8 cellular contexts compared by ENCODE assay signal in the genomic region with DNA sequence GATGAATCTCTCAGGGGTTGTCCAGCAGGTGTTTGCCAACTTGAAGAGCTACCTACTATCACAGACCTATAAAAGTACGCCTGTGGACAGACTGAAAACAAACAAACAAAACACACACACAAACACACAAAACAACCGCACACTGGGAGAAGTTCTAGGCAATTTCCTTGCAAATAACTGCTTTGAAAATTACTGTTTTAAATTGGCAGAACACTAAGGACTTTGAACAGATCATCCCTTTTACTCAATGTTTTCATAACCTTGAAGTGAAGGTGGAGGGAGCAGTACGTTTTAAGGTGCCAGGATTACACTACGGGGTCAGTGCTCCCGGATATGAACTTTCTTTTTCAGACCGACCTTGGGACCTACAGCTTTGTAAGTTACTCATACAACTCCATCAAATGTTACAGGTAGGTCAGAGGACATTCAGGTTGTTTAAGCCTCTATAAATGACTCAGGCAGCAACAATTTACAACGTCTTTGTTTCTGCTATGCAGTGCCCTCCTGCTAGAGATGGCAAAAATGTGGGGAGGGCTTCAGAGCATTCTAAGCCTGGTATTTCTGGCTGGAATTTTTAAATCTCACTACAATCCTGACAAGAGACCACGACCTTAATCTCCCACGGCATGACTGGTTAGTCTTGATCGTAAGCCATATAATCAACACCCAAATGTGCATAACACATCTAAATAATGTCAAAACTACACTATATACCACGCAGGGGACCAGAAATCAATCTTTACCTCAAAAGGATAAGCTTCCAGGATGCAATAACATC. TPM values are rescaled to one million over a fixed set of nuclear protein-coding genes. Genes with fewer than 3 reads are reported as not detected.
A peak's percentile ranks its signal among the peaks of the same experiment; 100 is the strongest.
DNase-seq lines count a peak whose midpoint lies in the region; ATAC-seq, FAIRE-seq and TF ChIP-seq lines count a peak whose summit lies in the region.

No MANE protein-coding gene starts in this region.

- TF ChIP-seq POLR2A in GM12878 (IDR thresholded peaks at IDR 0.05; ENCODE audit: low read depth, low read length), result no peak

- H3K4me1 Mint-ChIP-seq in type B pancreatic cell (ENCODE audit: unreplicated experiment), result peaks cover 26% of the 10 kb centered on the region

- no peak for DNase-seq in BE2C
- peak; percentile 57 for DNase-seq in HuH-7 (ENCODE audit: low spot score)
- no peak for DNase-seq in GM12878 (ENCODE audit: low read depth, low spot score)
- DNase-seq in type B pancreatic cell (ENCODE audit: extremely low spot score, unreplicated experiment), result no peak
- no peak for DNase-seq in Kasumi-1 (lab: John Stamatoyannopoulos, UW)
- no peak for DNase-seq in NCI-H2171 treated with DMSO at 0.1 percent for 48 hours (lab: John Stamatoyannopoulos, UW)
- no peak for DNase-seq in midbrain (lab: John Stamatoyannopoulos, UW)

- H4K20me1 ChIP-seq in GM12878 (ENCODE audit: control insufficient read depth, insufficient read depth), result no peaks in the 10 kb centered on the region

- TF ChIP-seq EP300 in GM12878 (IDR thresholded peaks at IDR 0.05; ENCODE audit: borderline replicate concordance in 1 of 2, control insufficient read depth in 1 of 2, low read depth in 2 of 2, low read length in 2 of 2), result no peak

- H3K9ac ChIP-seq in GM12878 (ENCODE audit: control insufficient read depth, insufficient read depth, low read length) (peak overlapping the region; percentile 41; the same call in 1 of the 2 replicates), liver (ENCODE audit: low read depth in 1 of 2, low read length in 2 of 2) (peak overlapping the region; percentile 67 to 98)

- ATAC-seq in GM12878, result no peak

- H3K4me3 Mint-ChIP-seq in type B pancreatic cell, result peak overlapping the region; percentile 91

- in situ Hi-C loops in GM12878 (cut with MboI), result no loop called here

- H3K36me3 ChIP-seq in BE2C (peaks cover 21% of the 10 kb centered on the region), GM12878 (ENCODE audit: control insufficient read depth in 2 of 2, insufficient read depth in 2 of 2, low read length in 1 of 2) (peaks cover 0 to 12% of the 10 kb centered on the region in 2 experiments; a peak in 2 of 4 replicates), liver (ENCODE audit: control insufficient read depth in 4 of 4, insufficient read depth in 3 of 4, low read depth in 1 of 4, low read length in 3 of 4) (peaks cover 1 to 18% (median 13%) of the 10 kb centered on the region in 4 donors)

- SMC1A ChIA-PET in GM12878 (lab: Charles Lee; ENCODE audit: uncharacterized antibody, unreplicated experiment), result interaction anchor here (1.0 to 9.1 kb wide), 10 partner anchors 12 to 85 kb away, joined by 3 to 118 read pairs (median 16); no protein-coding TSS in a partner anchor

- no peaks in the 10 kb centered on the region for H3K9me3 Mint-ChIP-seq in type B pancreatic cell

- H2AFZ ChIP-seq in GM12878 (ENCODE audit: control insufficient read depth, low read depth, low read length), result peak overlapping the region; percentile 72; the same call in 1 of the 2 replicates

- no peak for TF ChIP-seq CTCF in BE2C (IDR thresholded peaks at IDR 0.05; ENCODE audit: low read depth, low read length)
- TF ChIP-seq CTCF in GM12878 (IDR thresholded peaks at IDR 0.05 in 2 of 3, conservative IDR thresholded peaks at IDR 0.05 in 1 of 3; ENCODE audit: control insufficient read depth in 2 of 3, extremely low read depth in 1 of 3, insufficient read depth in 1 of 3, low read depth in 3 of 3, low read length in 3 of 3), result no peak
- TF ChIP-seq CTCF in liver (IDR thresholded peaks at IDR 0.05; ENCODE audit: low read depth, low read length, missing input control), result no peak
- TF ChIP-seq CTCF in type B pancreatic cell (conservative IDR thresholded peaks at IDR 0.05), result no peak

- intact Hi-C loops in GM12878 (cut with micrococcal nuclease; ENCODE audit: unreplicated experiment), result no loop called here

- peak overlapping the region; percentile 92 for H3K4me2 ChIP-seq in GM12878 (ENCODE audit: control insufficient read depth, insufficient read depth)

- peaks cover 23% of the 10 kb centered on the region for H3K36me3 Mint-ChIP-seq in type B pancreatic cell

- BruUV-seq in GM12878 (replicated peaks; lab: Mats Ljungman, UMichigan), result TSS peak; percentile 93

- H3K4me1 ChIP-seq in BE2C (0 out of 2 replicates have a peak, but pooled peaks cover 4% of the 10 kb centered on the region), GM12878 (ENCODE audit: control insufficient read depth, insufficient read depth, low read length) (peaks cover 6% of the 10 kb centered on the region), liver (ENCODE audit: control insufficient read depth in 4 of 4, insufficient read depth in 4 of 4, low read length in 3 of 4) (peaks cover 2 to 50% (median 34%) of the 10 kb centered on the region in 4 donors)

- CTCF ChIA-PET in GM12878 (lab: Yijun Ruan, JAX), result interaction anchor here (0.9 to 9.7 kb wide), 17 partner anchors 8 to 298 kb away, joined by 3 to 155 read pairs (median 4); no protein-coding TSS in a partner anchor

- peak overlapping the region; percentile 95 for H3K27ac Mint-ChIP-seq in type B pancreatic cell

- peaks cover 36% of the 10 kb centered on the region for H3K79me2 ChIP-seq in GM12878 (ENCODE audit: control insufficient read depth, insufficient read depth, low read length)

- FAIRE-seq in GM12878 (lab: Jason Lieb, UNC), result no peak

- POLR2A ChIA-PET in GM12878 (lab: Charles Lee), result interaction anchor here (0.6 to 8.9 kb wide), 14 partner anchors 10 to 369 kb away, joined by 3 to 143 read pairs (median 4); no protein-coding TSS in a partner anchor

- H3K4me3 ChIP-seq in BE2C (ENCODE audit: low read depth, low read length), result peak overlapping the region; percentile 61
- H3K4me3 ChIP-seq in GM12878, result peak overlapping the region; percentile 70; the same call in 1 of the 2 replicates
- peak overlapping the region; percentile 77 to 95 (median 86) for H3K4me3 ChIP-seq in liver (ENCODE audit: low read depth in 1 of 3, low read length in 3 of 3)

- RAD21 ChIA-PET in GM12878 (lab: Charles Lee; ENCODE audit: unreplicated experiment), result interaction anchor here (0.9 to 9.9 kb wide), 14 partner anchors 8 to 81 kb away, joined by 3 to 117 read pairs (median 5); partner anchors contain the start of gene CHCHD5

- H3K27ac ChIP-seq in GM12878 (ENCODE audit: control insufficient read depth, insufficient read depth), result no peak overlapping the region
- H3K27ac ChIP-seq in liver (ENCODE audit: low read depth in 1 of 2, low read length in 2 of 2), result peak overlapping the region; percentile 96 to 99

- H3K9me3 ChIP-seq in BE2C, result no peaks in the 10 kb centered on the region
- no peaks in the 10 kb centered on the region for H3K9me3 ChIP-seq in GM12878 (replicated peaks; ENCODE audit: control insufficient read depth, insufficient read depth, low read length)
- no peaks in the 10 kb centered on the region for H3K9me3 ChIP-seq in liver (ENCODE audit: control insufficient read depth in 4 of 4, low read length in 3 of 4)

- no peaks in the 10 kb centered on the region for H3K27me3 ChIP-seq in BE2C
- peaks cover 0 to 2% of the 10 kb centered on the region in 2 experiments; a peak in 1 of 4 replicates for H3K27me3 ChIP-seq in GM12878 (replicated peaks in 1 of 2; ENCODE audit: control insufficient read depth in 2 of 2, insufficient read depth in 2 of 2, low read length in 1 of 2)
- no peaks in the 10 kb centered on the region for H3K27me3 ChIP-seq in liver (ENCODE audit: control insufficient read depth in 4 of 4, insufficient read depth in 4 of 4, low read length in 3 of 4)

- peaks cover 16% of the 10 kb centered on the region for H3K27me3 Mint-ChIP-seq in type B pancreatic cell

- no peak for TF ChIP-seq RAD21 in GM12878 (IDR thresholded peaks at IDR 0.05; ENCODE audit: insufficient read depth, low read depth, low read length)
- peak; percentile 27 to 33 for TF ChIP-seq RAD21 in liver (IDR thresholded peaks at IDR 0.05)

- WGBS in GM12878 (ENCODE audit: insufficient coverage, insufficient replicate concordance, low lambda C conversion rate, missing lambda C conversion rate), result 33% methylated on average over 11 of the region's 11 CpGs
- 18% methylated on average over 11 of the region's 11 CpGs for WGBS in liver

RNA-seq across cellular contexts. Expression of gene SLC20A1, which starts 1.4 kb away (rescaled TPM):
- polyA plus RNA-seq in BE2C (2012; ENCODE audit: insufficient read depth, insufficient read length, low read depth), result 24.0 TPM
- 175 and 176 TPM in 2 replicates for total RNA-seq in GM12878 (2013; cell fraction: nucleolus; rRNA removed)
- 39.0 and 42.2 TPM in 2 replicates for total RNA-seq in GM12878 (2014; rRNA removed)
- 40.5 and 41.2 TPM in 2 replicates for total RNA-seq in GM12878 (2014; rRNA removed; fragmentation: Illumina TruSeq; extraction: Trizol)
- total RNA-seq in GM12878 (2021), result 50.5 and 59.1 TPM in 2 replicates
- polyA plus RNA-seq in GM12878 (2011; ENCODE audit: low read depth), result 20.7 TPM
- polyA plus RNA-seq in GM12878 (2011; rRNA removed), result 45.3 and 48.6 TPM in 2 replicates
- polyA plus RNA-seq in GM12878 (2011; cell fraction: cytosol; rRNA removed), result 43.1 and 43.8 TPM in 2 replicates
- 72.4 and 78.1 TPM in 2 replicates for polyA plus RNA-seq in GM12878 (2011; cell fraction: nucleus; rRNA removed)
- polyA plus RNA-seq in GM12878 (2012), result 23.9 and 25.2 TPM in 2 replicates
- polyA plus RNA-seq in GM12878 (2014; fragmentation: Illumina TruSeq; extraction: Trizol), result 46.8 and 59.1 TPM in 2 replicates
- polyA plus RNA-seq in GM12878 (2014; fragmentation: Nextera tagmentation; extraction: Ambion mirVana), result 10 to 100 TPM; 21.2 to 22.6 TPM
- 37.6 and 39.8 TPM in 2 replicates for polyA plus RNA-seq in GM12878 (2014; rRNA removed)
- 10 to 100 TPM; 46.9 to 49.5 TPM for polyA plus RNA-seq in GM12878 (2016; fragmentation: Nextera tagmentation; extraction: Ambion mirVana)
- 44.5 and 55.3 TPM in 2 replicates for polyA minus RNA-seq in GM12878 (2011; rRNA and poly(A)+ RNA removed)
- 15.6 and 31.7 TPM in 2 replicates for polyA minus RNA-seq in GM12878 (2011; cell fraction: cytosol; rRNA and poly(A)+ RNA removed)
- 40.6 and 63.9 TPM in 2 replicates for polyA minus RNA-seq in GM12878 (2011; cell fraction: nucleus; rRNA and poly(A)+ RNA removed)
- total RNA-seq in liver, result 10 to 100 TPM; 23.3 to 56.9 TPM
- polyA plus RNA-seq in liver, result 10 to 100 TPM; 15.3 to 16.7 TPM
- total RNA-seq in type B pancreatic cell (ENCODE audit: low replicate concordance), result 50.3 and 63.9 TPM in 2 replicates

RNA-seq across cellular contexts. Expression of gene CHCHD5, which starts 59.9 kb away (rescaled TPM):
- polyA plus RNA-seq in BE2C (2012; ENCODE audit: insufficient read depth, insufficient read length, low read depth), result 59.8 TPM
- total RNA-seq in GM12878 (2013; cell fraction: nucleolus; rRNA removed), result 9.8 and 9.9 TPM in 2 replicates
- total RNA-seq in GM12878 (2014; rRNA removed), result 25.7 and 37.2 TPM in 2 replicates
- 21.5 and 22.9 TPM in 2 replicates for total RNA-seq in GM12878 (2014; rRNA removed; fragmentation: Illumina TruSeq; extraction: Trizol)
- 40.6 and 43.1 TPM in 2 replicates for total RNA-seq in GM12878 (2021)
- 46.5 TPM for polyA plus RNA-seq in GM12878 (2011; ENCODE audit: low read depth)
- polyA plus RNA-seq in GM12878 (2011; rRNA removed), result 10.0 and 18.5 TPM in 2 replicates
- polyA plus RNA-seq in GM12878 (2011; cell fraction: cytosol; rRNA removed), result 40.1 and 40.5 TPM in 2 replicates
- polyA plus RNA-seq in GM12878 (2011; cell fraction: nucleus; rRNA removed), result 25.8 and 29.2 TPM in 2 replicates
- polyA plus RNA-seq in GM12878 (2012), result 52.2 and 53.0 TPM in 2 replicates
- 2.7 and 16.4 TPM in 2 replicates for polyA plus RNA-seq in GM12878 (2014; fragmentation: Illumina TruSeq; extraction: Trizol)
- polyA plus RNA-seq in GM12878 (2014; fragmentation: Nextera tagmentation; extraction: Ambion mirVana), result 10 to 100 TPM; 65.1 to 85.6 TPM
- 47.4 and 56.8 TPM in 2 replicates for polyA plus RNA-seq in GM12878 (2014; rRNA removed)
- 100 to 1,000 TPM; 104 to 118 TPM for polyA plus RNA-seq in GM12878 (2016; fragmentation: Nextera tagmentation; extraction: Ambion mirVana)
- 5.1 and 8.6 TPM in 2 replicates for polyA minus RNA-seq in GM12878 (2011; rRNA and poly(A)+ RNA removed)
- polyA minus RNA-seq in GM12878 (2011; cell fraction: cytosol; rRNA and poly(A)+ RNA removed), result 2.8 and 6.3 TPM in 2 replicates
- 3.5 and 5.1 TPM in 2 replicates for polyA minus RNA-seq in GM12878 (2011; cell fraction: nucleus; rRNA and poly(A)+ RNA removed)
- total RNA-seq in liver, result 1 to 10 TPM; 5.0 to 5.8 TPM
- polyA plus RNA-seq in liver, result 10 to 100 TPM; 36.6 to 59.9 TPM
- 25.6 and 33.5 TPM in 2 replicates for total RNA-seq in type B pancreatic cell (ENCODE audit: low replicate concordance)
